17 cellular contexts compared by ENCODE assay signal in the genomic region with DNA sequence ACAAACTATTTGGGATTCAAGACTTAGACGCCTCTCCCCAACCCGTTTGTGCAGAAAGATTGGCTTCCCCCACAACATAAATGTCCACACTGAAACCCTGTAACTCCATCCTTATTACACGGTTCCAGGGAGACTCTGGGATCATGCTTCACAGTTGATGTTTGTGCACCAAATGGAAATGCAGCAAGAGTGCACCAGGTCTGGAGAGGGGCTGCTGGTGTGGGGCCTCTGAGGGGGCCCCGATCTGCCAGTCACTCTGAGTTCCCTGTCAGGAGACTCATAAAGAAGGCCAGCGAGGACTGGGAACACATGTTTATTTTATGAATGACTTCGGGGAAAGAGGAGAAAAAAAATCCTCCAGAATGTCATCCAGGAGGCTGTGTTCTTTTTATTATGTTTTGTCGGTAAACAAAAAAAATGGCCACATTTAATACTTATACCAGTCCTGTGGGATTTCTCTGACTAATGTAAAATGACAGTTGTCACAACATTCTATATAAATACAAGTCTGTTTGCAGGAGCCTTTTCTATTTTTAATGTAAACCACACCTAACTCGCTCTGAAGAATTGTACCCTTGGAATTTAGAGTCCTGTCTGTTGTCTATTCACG.
DNase-seq lines count a peak whose midpoint lies in the region; ATAC-seq and TF ChIP-seq lines count a peak whose summit lies in the region.
"Had no signal": no experiment of that assay in that cellular context is flagged by ENCODE, and none has a peak within 500 bp of the region (broad histone marks: within the 10 kb centered on the region; RNA-seq: fewer than 3 reads in every experiment).

No MANE protein-coding gene starts in this region.

- no peak overlapping the region for H2AFZ ChIP-seq in hepatocyte

- no peaks in the 10 kb centered on the region for H3K36me3 Mint-ChIP-seq in activated CD8-positive, alpha-beta T cell treated with anti-CD3 and anti-CD28 coated beads, Interleukin-2, amount 10 ng/mL, durations not matched to agents 7 days and 5 days (ENCODE audit: low read depth)
- H3K36me3 Mint-ChIP-seq: CD8-positive, alpha-beta T cell had no signal

- H3K4me2 ChIP-seq in BLaER1: peak overlapping the region; percentile 79
- no peak overlapping the region for H3K4me2 ChIP-seq in hepatocyte
- H3K4me2 ChIP-seq: KMS-11 had no signal

- no peaks in the 10 kb centered on the region for H3K9me3 Mint-ChIP-seq in activated CD8-positive, alpha-beta T cell treated with anti-CD3 and anti-CD28 coated beads, Interleukin-2, amount 10 ng/mL, durations not matched to agents 7 days and 5 days (ENCODE audit: insufficient read depth)

- peaks cover 56% of the 10 kb centered on the region for H3K4me1 ChIP-seq in BLaER1
- H3K4me1 ChIP-seq in SJSA1 (replicated peaks): peaks cover 38% of the 10 kb centered on the region
- H3K4me1 ChIP-seq in hepatocyte (ENCODE audit: insufficient read depth): peaks cover 44% of the 10 kb centered on the region

- TF ChIP-seq CTCF in hepatocyte (IDR thresholded peaks at IDR 0.05; ENCODE audit: poor library complexity): no peak

- H3K4me3 ChIP-seq in BLaER1 (no peak overlapping the region), SJSA1 (no peak overlapping the region), hepatocyte (no peak overlapping the region)
- H3K4me3 ChIP-seq: BLaER1 treated with 17β-estradiol and CSF1 and Interleukin-3, amounts not matched to agents 10 nM and 100 nM had no signal

- no peak overlapping the region for H3K4me3 Mint-ChIP-seq in activated CD8-positive, alpha-beta T cell treated with anti-CD3 and anti-CD28 coated beads, Interleukin-2, amount 10 ng/mL, durations not matched to agents 7 days and 5 days
- H3K4me3 Mint-ChIP-seq: CD8-positive, alpha-beta T cell had no signal

- POLR2A ChIA-PET in activated CD8-positive, alpha-beta T cell treated with anti-CD3 and anti-CD28 coated beads, Interleukin-2, amount 10 ng/mL, durations not matched to agents 7 days and 5 days (lab: Charles Lee): no interaction called here

- DNase-seq in SJSA1 (ENCODE audit: low read depth in 1 of 2, low spot score in 2 of 2) (peak in 1 of 2 experiments; percentile 53), hepatocyte (ENCODE audit: low spot score) (no peak), retina (peak; percentile 50), kidney tubule cell (ENCODE audit: low spot score) (no peak), NCI-H510A treated with DMSO at 0.1 percent for 48 hours (lab: John Stamatoyannopoulos, UW) (no peak)
- no peak for DNase-seq in activated CD8-positive, alpha-beta T cell treated with anti-CD3 and anti-CD28 coated beads, Interleukin-2, amount 10 ng/mL, durations not matched to agents 7 days and 5 days
- DNase-seq: CD8-positive, alpha-beta T cell; DMS79; NCI-H1048; NCI-H1436; NCI-H2029; NCI-H748 treated with DMSO at 0.1 percent for 48 hours; NK-92 treated with Interleukin-12 subunit alpha and Interleukin-12 subunit beta, amount 100 ng/mL, for 24 hours had no signal

- H3K9ac ChIP-seq in BLaER1: no peak overlapping the region
- H3K9ac ChIP-seq: BLaER1 treated with 17β-estradiol and CSF1 and Interleukin-3, amounts not matched to agents 10 nM and 100 nM; KMS-11 had no signal

- H3K9me3 ChIP-seq in BLaER1: peaks cover 7% of the 10 kb centered on the region
- H3K9me3 ChIP-seq in SJSA1 (replicated peaks): no peaks in the 10 kb centered on the region; the same call in 1 of the 2 replicates
- no peaks in the 10 kb centered on the region for H3K9me3 ChIP-seq in hepatocyte (ENCODE audit: low read depth)

- H3K4me1 Mint-ChIP-seq in activated CD8-positive, alpha-beta T cell treated with anti-CD3 and anti-CD28 coated beads, Interleukin-2, amount 10 ng/mL, durations not matched to agents 7 days and 5 days (ENCODE audit: low read depth): no peaks in the 10 kb centered on the region

- no peaks in the 10 kb centered on the region for H3K79me2 ChIP-seq in hepatocyte

- no peak overlapping the region for H3K27ac Mint-ChIP-seq in activated CD8-positive, alpha-beta T cell treated with anti-CD3 and anti-CD28 coated beads, Interleukin-2, amount 10 ng/mL, durations not matched to agents 7 days and 5 days
- H3K27ac Mint-ChIP-seq: CD8-positive, alpha-beta T cell had no signal

- no peaks in the 10 kb centered on the region for H3K9me2 ChIP-seq in hepatocyte (replicated peaks; ENCODE audit: insufficient read depth)

- ATAC-seq in activated CD8-positive, alpha-beta T cell treated with anti-CD3 and anti-CD28 coated beads, Interleukin-2, amount 10 ng/mL, durations not matched to agents 7 days and 5 days: no peak
- ATAC-seq: CD8-positive, alpha-beta T cell; Right ventricle myocardium inferior had no signal

- H3K27me3 ChIP-seq in BLaER1 (no peaks in the 10 kb centered on the region), SJSA1 (replicated peaks) (no peaks in the 10 kb centered on the region), hepatocyte (no peaks in the 10 kb centered on the region)
- H3K27me3 ChIP-seq: BLaER1 treated with 17β-estradiol and CSF1 and Interleukin-3, amounts not matched to agents 10 nM and 100 nM had no signal

- H3K36me3 ChIP-seq in BLaER1 (no peaks in the 10 kb centered on the region), SJSA1 (no peaks in the 10 kb centered on the region), hepatocyte (replicated peaks; ENCODE audit: insufficient read depth, low read depth) (no peaks in the 10 kb centered on the region)
- H3K36me3 ChIP-seq: BLaER1 treated with 17β-estradiol and CSF1 and Interleukin-3, amounts not matched to agents 10 nM and 100 nM had no signal

- H4K20me1 ChIP-seq in BLaER1 (no peaks in the 10 kb centered on the region), hepatocyte (ENCODE audit: insufficient read depth, poor library complexity, severe bottlenecking) (no peaks in the 10 kb centered on the region)
- H4K20me1 ChIP-seq: BLaER1 treated with 17β-estradiol and CSF1 and Interleukin-3, amounts not matched to agents 10 nM and 100 nM had no signal

- CTCF ChIA-PET in activated CD8-positive, alpha-beta T cell treated with anti-CD3 and anti-CD28 coated beads, Interleukin-2, amount 10 ng/mL, durations not matched to agents 7 days and 5 days (lab: Charles Lee): no interaction called here

- H3K27ac ChIP-seq in BLaER1 (peak overlapping the region; percentile 12; the same call in 1 of the 2 replicates), SJSA1 (peak overlapping the region; percentile 26), hepatocyte (peak overlapping the region; percentile 42)
- H3K27ac ChIP-seq: BLaER1 treated with 17β-estradiol and CSF1 and Interleukin-3, amounts not matched to agents 10 nM and 100 nM; KMS-11 had no signal

- H3K27me3 Mint-ChIP-seq in activated CD8-positive, alpha-beta T cell treated with anti-CD3 and anti-CD28 coated beads, Interleukin-2, amount 10 ng/mL, durations not matched to agents 7 days and 5 days (ENCODE audit: low read depth): peaks cover 2% of the 10 kb centered on the region

- 54% methylated on average over 9 of the region's 9 CpGs for WGBS in hepatocyte (ENCODE audit: low lambda C conversion rate, missing lambda C conversion rate)
